In the genomic region with DNA sequence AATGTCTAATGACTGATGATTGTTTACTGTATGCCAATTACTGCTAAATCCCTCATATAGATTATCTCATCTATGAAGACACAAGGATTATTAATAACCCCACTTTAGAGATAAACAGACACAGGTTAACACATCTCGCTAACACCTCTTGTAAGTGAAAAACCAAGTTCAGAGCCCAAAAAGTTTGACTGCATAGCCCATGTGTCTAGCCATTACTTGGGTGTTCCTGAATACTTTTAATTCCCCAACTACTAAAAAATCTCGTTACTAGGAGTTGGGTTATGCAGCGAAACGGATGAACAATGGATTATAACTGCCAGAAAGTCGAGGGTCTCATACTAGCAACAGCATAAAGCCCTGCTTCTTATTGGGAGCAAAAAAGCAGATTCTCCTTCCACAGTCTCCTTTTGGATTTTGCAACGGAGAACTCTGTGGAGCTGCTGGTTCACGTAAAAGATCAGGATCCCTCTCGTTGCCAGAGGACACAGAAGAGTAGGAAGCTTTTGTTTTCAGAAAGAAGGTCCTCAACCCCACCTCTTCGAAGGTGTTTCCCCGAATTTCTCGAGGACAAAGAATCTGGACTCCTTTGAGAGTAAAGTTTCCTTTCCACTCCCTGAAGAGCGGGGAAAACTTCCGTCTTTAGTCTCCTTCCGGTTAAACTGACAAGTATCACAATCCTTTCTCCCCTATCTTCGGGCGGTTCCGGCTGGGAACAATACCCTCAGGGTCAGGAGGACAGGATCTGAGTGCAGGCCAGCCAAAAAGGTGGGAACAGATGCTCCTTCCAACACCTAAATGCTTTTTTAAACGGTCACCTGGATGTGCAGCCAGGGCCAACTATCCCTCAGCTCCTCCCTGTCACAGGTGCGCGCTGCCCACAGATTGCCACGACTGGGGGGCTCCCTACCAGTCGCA, we compare ENCODE assay signal across 1 cellular context.
TF ChIP-seq lines count a peak whose summit lies in the region.

No MANE protein-coding gene starts in this region.

TF ChIP-seq in GM23338, 12 proteins besides CTCF, POLR2A, EP300 and RAD21 (continued from another document):
- TF ChIP-seq ZNF462 (CRISPR knock-in tag; IDR thresholded peaks at IDR 0.05) (no peak), STAT1 (IDR thresholded peaks at IDR 0.05; ENCODE audit: unreplicated experiment) (no peak), EZH2 (IDR thresholded peaks at IDR 0.05; ENCODE audit: low read depth, unreplicated experiment) (no peak), POLR2AphosphoS5 (IDR thresholded peaks at IDR 0.05; ENCODE audit: low read depth) (no peak; the same call in 1 of the 2 replicates), CREB1 (CRISPR knock-in tag; IDR thresholded peaks at IDR 0.05; ENCODE audit: low read depth) (no peak), JUNB (IDR thresholded peaks at IDR 0.05; ENCODE audit: unreplicated experiment) (no peak), ZNF331 (CRISPR knock-in tag; IDR thresholded peaks at IDR 0.05; ENCODE audit: low read depth) (no peak), NANOG (IDR thresholded peaks at IDR 0.05; ENCODE audit: borderline replicate concordance) (no peak)
- TF ChIP-seq, protein P1, sequence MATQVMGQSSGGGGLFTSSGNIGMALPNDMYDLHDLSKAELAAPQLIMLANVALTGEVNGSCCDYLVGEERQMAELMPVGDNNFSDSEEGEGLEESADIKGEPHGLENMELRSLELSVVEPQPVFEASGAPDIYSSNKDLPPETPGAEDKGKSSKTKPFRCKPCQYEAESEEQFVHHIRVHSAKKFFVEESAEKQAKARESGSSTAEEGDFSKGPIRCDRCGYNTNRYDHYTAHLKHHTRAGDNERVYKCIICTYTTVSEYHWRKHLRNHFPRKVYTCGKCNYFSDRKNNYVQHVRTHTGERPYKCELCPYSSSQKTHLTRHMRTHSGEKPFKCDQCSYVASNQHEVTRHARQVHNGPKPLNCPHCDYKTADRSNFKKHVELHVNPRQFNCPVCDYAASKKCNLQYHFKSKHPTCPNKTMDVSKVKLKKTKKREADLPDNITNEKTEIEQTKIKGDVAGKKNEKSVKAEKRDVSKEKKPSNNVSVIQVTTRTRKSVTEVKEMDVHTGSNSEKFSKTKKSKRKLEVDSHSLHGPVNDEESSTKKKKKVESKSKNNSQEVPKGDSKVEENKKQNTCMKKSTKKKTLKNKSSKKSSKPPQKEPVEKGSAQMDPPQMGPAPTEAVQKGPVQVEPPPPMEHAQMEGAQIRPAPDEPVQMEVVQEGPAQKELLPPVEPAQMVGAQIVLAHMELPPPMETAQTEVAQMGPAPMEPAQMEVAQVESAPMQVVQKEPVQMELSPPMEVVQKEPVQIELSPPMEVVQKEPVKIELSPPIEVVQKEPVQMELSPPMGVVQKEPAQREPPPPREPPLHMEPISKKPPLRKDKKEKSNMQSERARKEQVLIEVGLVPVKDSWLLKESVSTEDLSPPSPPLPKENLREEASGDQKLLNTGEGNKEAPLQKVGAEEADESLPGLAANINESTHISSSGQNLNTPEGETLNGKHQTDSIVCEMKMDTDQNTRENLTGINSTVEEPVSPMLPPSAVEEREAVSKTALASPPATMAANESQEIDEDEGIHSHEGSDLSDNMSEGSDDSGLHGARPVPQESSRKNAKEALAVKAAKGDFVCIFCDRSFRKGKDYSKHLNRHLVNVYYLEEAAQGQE (IDR thresholded peaks at IDR 0.05; ENCODE audit: unreplicated experiment): no peak
